ENCODE assay signal across 19 cellular contexts in the genomic region with DNA sequence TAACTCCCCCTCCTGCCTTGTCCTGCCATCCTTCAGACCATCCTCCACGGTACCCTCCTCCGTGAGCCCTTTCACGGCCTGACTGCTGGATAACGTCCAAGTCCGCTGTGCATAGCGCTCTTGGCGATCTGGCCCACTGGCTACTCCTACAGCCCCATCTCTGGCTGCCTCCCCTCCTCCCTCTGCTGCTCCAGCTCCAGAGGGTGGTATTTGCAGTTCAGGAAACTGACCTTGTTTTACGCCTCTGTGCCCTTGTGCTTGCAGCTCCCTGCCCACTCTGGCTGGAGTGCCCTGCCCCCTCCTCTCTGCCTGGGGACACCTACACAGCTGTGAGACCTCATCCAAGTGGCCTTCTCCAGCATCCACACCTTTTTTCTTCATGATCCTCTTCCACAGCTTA. TPM values are rescaled to one million over a fixed set of nuclear protein-coding genes. Genes with fewer than 3 reads are reported as not detected.
DNase-seq lines count a peak whose midpoint lies in the region; ATAC-seq and TF ChIP-seq lines count a peak whose summit lies in the region.
"Had no signal": no experiment of that assay in that cellular context is flagged by ENCODE, and none has a peak within 500 bp of the region (broad histone marks: within the 10 kb centered on the region; RNA-seq: fewer than 3 reads in every experiment).

No MANE protein-coding gene starts in this region.

- peak; percentile 9 to 36 for ATAC-seq in right cardiac atrium
- ATAC-seq in naive thymus-derived CD4-positive, alpha-beta T cell = no peak
- ATAC-seq in HG02884 (IDR thresholded peaks at IDR 0.05; ENCODE audit: unreplicated experiment) = no peak
- ATAC-seq: Panc1 had no signal

- H3K36me3 Mint-ChIP-seq in osteocyte (ENCODE audit: unreplicated experiment) = no peaks in the 10 kb centered on the region
- no peaks in the 10 kb centered on the region for H3K36me3 Mint-ChIP-seq in naive thymus-derived CD4-positive, alpha-beta T cell

- DNase-seq in BE2C = peak; percentile 22
- peak; percentile 29 for DNase-seq in NCI-H69 (lab: John Stamatoyannopoulos, UW)
- DNase-seq in right cardiac atrium = no peak
- DNase-seq in osteocyte (ENCODE audit: extremely low spot score, unreplicated experiment) = peak; percentile 77
- DNase-seq in H7 = no peak
- DNase-seq in naive thymus-derived CD4-positive, alpha-beta T cell = no peak
- no peak for DNase-seq in NCI-H774 (lab: John Stamatoyannopoulos, UW)
- DNase-seq: AML-193; CD4-positive, alpha-beta T cell; DND-41; GF-D8; MG63; NCI-H1092 treated with DMSO at 0.1 percent for 48 hours; NCI-H1694; NCI-H2107; NCI-H345; NCI-H82 had no signal

- H3K27me3 ChIP-seq in BE2C (no peaks in the 10 kb centered on the region), right cardiac atrium (ENCODE audit: control insufficient read depth, insufficient read depth) (no peaks in the 10 kb centered on the region), H7 (ENCODE audit: control insufficient read depth, insufficient read depth, low read length) (no peaks in the 10 kb centered on the region)
- no peaks in the 10 kb centered on the region for H3K27me3 ChIP-seq in naive thymus-derived CD4-positive, alpha-beta T cell (ENCODE audit: control insufficient read depth in 2 of 2, insufficient read depth in 2 of 2, low read length in 2 of 2)
- H3K27me3 ChIP-seq: MG63 had no signal

- 64% methylated on average over 8 of the region's 8 CpGs for WGBS in right cardiac atrium

- H3K4me1 ChIP-seq in BE2C (no peaks in the 10 kb centered on the region), right cardiac atrium (ENCODE audit: control insufficient read depth, insufficient read depth, low read length) (no peaks in the 10 kb centered on the region)
- H3K4me1 ChIP-seq in naive thymus-derived CD4-positive, alpha-beta T cell (ENCODE audit: control insufficient read depth in 2 of 2, insufficient read depth in 2 of 2, low read length in 2 of 2) = no peaks in the 10 kb centered on the region

- H3K4me1 Mint-ChIP-seq in osteocyte (ENCODE audit: unreplicated experiment) = no peaks in the 10 kb centered on the region
- peaks cover 0 to 14% (median 8%) of the 10 kb centered on the region in 7 donors for H3K4me1 Mint-ChIP-seq in naive thymus-derived CD4-positive, alpha-beta T cell

- intact Hi-C loops in right cardiac atrium (cut with DNase I) = loop anchor here in 1 of 4 donors (10.0 kb wide), 1 partner anchor 124 kb away; no protein-coding TSS in a partner anchor
- intact Hi-C loops in naive thymus-derived CD4-positive, alpha-beta T cell (cut with micrococcal nuclease) = loop anchor here (10.0 kb wide), 2 partner anchors 346 to 416 kb away; no protein-coding TSS in a partner anchor

- no peak overlapping the region for H3K27ac ChIP-seq in right cardiac atrium (ENCODE audit: low read length)
- H3K27ac ChIP-seq in naive thymus-derived CD4-positive, alpha-beta T cell (ENCODE audit: low read depth, low read length) = no peak overlapping the region

- H3K4me3 Mint-ChIP-seq in osteocyte (ENCODE audit: unreplicated experiment) = no peak overlapping the region
- H3K4me3 Mint-ChIP-seq in naive thymus-derived CD4-positive, alpha-beta T cell = no peak overlapping the region
- H3K4me3 Mint-ChIP-seq: CD4-positive, alpha-beta T cell had no signal

- CTCF ChIA-PET in naive thymus-derived CD4-positive, alpha-beta T cell (lab: Charles Lee) = interaction anchor here (0.9 kb wide), 1 partner anchor 14 kb away, joined by 3 read pairs; no protein-coding TSS in a partner anchor

- no peaks in the 10 kb centered on the region for H3K36me3 ChIP-seq in BE2C
- no peaks in the 10 kb centered on the region for H3K36me3 ChIP-seq in H7 (replicated peaks; ENCODE audit: control insufficient read depth, insufficient read depth, low read length)
- no peaks in the 10 kb centered on the region for H3K36me3 ChIP-seq in naive thymus-derived CD4-positive, alpha-beta T cell (ENCODE audit: control insufficient read depth in 2 of 3, insufficient read depth in 3 of 3, low read length in 3 of 3)
- H3K36me3 ChIP-seq: MG63 had no signal

- no peaks in the 10 kb centered on the region for H3K27me3 Mint-ChIP-seq in osteocyte (ENCODE audit: unreplicated experiment)
- peaks cover 0 to 45% (median 0%) of the 10 kb centered on the region in 5 donors for H3K27me3 Mint-ChIP-seq in naive thymus-derived CD4-positive, alpha-beta T cell

- H3K27ac Mint-ChIP-seq in osteocyte (ENCODE audit: unreplicated experiment) = no peak overlapping the region
- no peak overlapping the region for H3K27ac Mint-ChIP-seq in naive thymus-derived CD4-positive, alpha-beta T cell
- H3K27ac Mint-ChIP-seq: CD4-positive, alpha-beta T cell had no signal

- H3K9me3 Mint-ChIP-seq in osteocyte (ENCODE audit: unreplicated experiment) = no peaks in the 10 kb centered on the region
- H3K9me3 Mint-ChIP-seq in naive thymus-derived CD4-positive, alpha-beta T cell = no peaks in the 10 kb centered on the region
- H3K9me3 Mint-ChIP-seq: CD4-positive, alpha-beta T cell had no signal

- H3K9me3 ChIP-seq in BE2C = no peaks in the 10 kb centered on the region
- H3K9me3 ChIP-seq in right cardiac atrium (ENCODE audit: control insufficient read depth, low read length) = no peaks in the 10 kb centered on the region
- no peaks in the 10 kb centered on the region for H3K9me3 ChIP-seq in naive thymus-derived CD4-positive, alpha-beta T cell (ENCODE audit: control insufficient read depth in 2 of 3, low read length in 3 of 3)
- H3K9me3 ChIP-seq: MG63 had no signal

- H3K4me3 ChIP-seq in BE2C (ENCODE audit: low read depth, low read length) = no peak overlapping the region
- no peak overlapping the region for H3K4me3 ChIP-seq in right cardiac atrium (ENCODE audit: low read length)
- H3K4me3 ChIP-seq in H7 (ENCODE audit: insufficient read depth, low read depth, low read length) = no peak overlapping the region
- no peak overlapping the region for H3K4me3 ChIP-seq in naive thymus-derived CD4-positive, alpha-beta T cell (ENCODE audit: low read length)
- H3K4me3 ChIP-seq: MG63 had no signal

- TF ChIP-seq CTCF in BE2C (IDR thresholded peaks at IDR 0.05; ENCODE audit: low read depth, low read length) (no peak), osteocyte (IDR thresholded peaks at IDR 0.05) (no peak)

- POLR2A ChIA-PET in naive thymus-derived CD4-positive, alpha-beta T cell (lab: Charles Lee) = interaction anchor here (1.4 kb wide), 1 partner anchor 14 kb away, joined by 3 read pairs; no protein-coding TSS in a partner anchor

RNA-seq across cellular contexts. Expression of a gene that starts 6.5 kb away (rescaled TPM):
- 5.1 TPM for polyA plus RNA-seq in BE2C (2012; ENCODE audit: insufficient read depth, insufficient read length, low read depth)
- total RNA-seq in right cardiac atrium (10 to 100 TPM; 35.3 to 40.4 (median 38.0) TPM), osteocyte (29.4 and 29.9 TPM in 2 replicates)
- 7.8 TPM for polyA plus RNA-seq in right cardiac atrium
- 24.2 and 31.9 TPM in 2 replicates for total RNA-seq in H7 (2014; rRNA removed; shearing (Covaris generic))
- 10 to 100 TPM; 28.3 to 56.7 (median 51.6) TPM for total RNA-seq in naive thymus-derived CD4-positive, alpha-beta T cell
- polyA plus RNA-seq in naive thymus-derived CD4-positive, alpha-beta T cell = 10 to 100 TPM in 1 of 2 donors, 1 to 10 TPM in 1; 4.2 to 10.0 TPM

Comparison
In these comparisons a context has a peak if more than half of its experiments do, and no peak if none do; other contexts are left out.
1. DNase-seq: peak in BE2C (single experiment), NCI-H69 (single experiment) and osteocyte (single experiment); none in right cardiac atrium (0 of 3), H7 (single experiment), naive thymus-derived CD4-positive, alpha-beta T cell (0 of 9) and NCI-H774 (single experiment).
2. ATAC-seq: peak in right cardiac atrium (2 of 2); none in naive thymus-derived CD4-positive, alpha-beta T cell (single experiment) and HG02884 (single experiment).